In genomic region chr1:226663327-226663704, GRCh38 we compare ENCODE assay signal across 9 cellular contexts.
DNase-seq lines count a peak whose midpoint lies in the region; ATAC-seq, FAIRE-seq and TF ChIP-seq lines count a peak whose summit lies in the region.
"Had no signal": no experiment of that assay in that cellular context is flagged by ENCODE, and none has a peak within 500 bp of the region (broad histone marks: within the 10 kb centered on the region; RNA-seq: fewer than 3 reads in every experiment).

No MANE protein-coding gene starts in this region.

- no peak for TF ChIP-seq CTCF in keratinocyte (optimal IDR thresholded peaks at IDR 0.05 in 1 of 3, IDR thresholded peaks at IDR 0.05 in 1 of 3, conservative IDR thresholded peaks at IDR 0.05 in 1 of 3; ENCODE audit: extremely low read depth in 1 of 3, insufficient read depth in 2 of 3, low read length in 3 of 3)
- no peak for TF ChIP-seq CTCF in dorsolateral prefrontal cortex (IDR thresholded peaks at IDR 0.05 in 54 of 56, conservative IDR thresholded peaks at IDR 0.05 in 2 of 56; ENCODE audit: low read depth in 1 of 56, partially characterized antibody in 56 of 56)
- no peak for TF ChIP-seq CTCF in GM10248 (IDR thresholded peaks at IDR 0.05; ENCODE audit: control extremely low read depth, extremely low read depth, low read depth, missing control alignments)

- H3K4me1 ChIP-seq in keratinocyte (ENCODE audit: control insufficient read depth, extremely low read depth, insufficient read depth, low read length): peaks cover 35% of the 10 kb centered on the region

- no peak for FAIRE-seq in keratinocyte (lab: Jason Lieb, UNC)
- FAIRE-seq: A204.1 had no signal

- no peak for ATAC-seq in activated CD8-positive, alpha-beta T cell treated with anti-CD3 and anti-CD28 coated beads, Interleukin-2, amount 10 ng/mL, durations not matched to agents 7 days and 5 days
- no peak for ATAC-seq in stimulated activated naive B cell treated with anti-CD40 and anti-IgM and Interleukin-4, amounts not matched to agents 10 μg/mL and 1 μg/mL and 100 μg/mL, for 72 hours (replicated peaks)
- no peak for ATAC-seq in HG02870 (IDR thresholded peaks at IDR 0.05; ENCODE audit: unreplicated experiment)

- H3K9me3 ChIP-seq in keratinocyte (ENCODE audit: control insufficient read depth, low read depth, low read length): no peaks in the 10 kb centered on the region

- H2AFZ ChIP-seq in keratinocyte (ENCODE audit: control insufficient read depth, low read length): no peak overlapping the region

- no peaks in the 10 kb centered on the region for H4K20me1 ChIP-seq in keratinocyte (ENCODE audit: control insufficient read depth, extremely low read depth, insufficient read depth, low read length)

- peaks cover 83% of the 10 kb centered on the region for H3K4me1 Mint-ChIP-seq in T-helper 2 cell treated with Interferon-gamma antibody and Interleukin-4, amounts not matched to agents 5 μg/mL and 100 μg/mL, for 36 hours (ENCODE audit: low read depth)
- peaks cover 94% of the 10 kb centered on the region for H3K4me1 Mint-ChIP-seq in activated CD8-positive, alpha-beta T cell treated with anti-CD3 and anti-CD28 coated beads, Interleukin-2, amount 10 ng/mL, durations not matched to agents 7 days and 5 days (ENCODE audit: low read depth)
- H3K4me1 Mint-ChIP-seq in stimulated activated naive B cell treated with anti-CD40 and anti-IgM and Interleukin-4, amounts not matched to agents 10 μg/mL and 1 μg/mL and 100 μg/mL, for 72 hours: peaks cover 0 to 76% of the 10 kb centered on the region in 2 donors

- H3K27me3 ChIP-seq in keratinocyte (ENCODE audit: control insufficient read depth, extremely low read depth, insufficient read depth, low read length): no peaks in the 10 kb centered on the region
- H3K27me3 ChIP-seq in dorsolateral prefrontal cortex: no peaks in the 10 kb centered on the region

- no peaks in the 10 kb centered on the region for H3K36me3 ChIP-seq in keratinocyte (ENCODE audit: control insufficient read depth in 2 of 2, extremely low read depth in 1 of 2, insufficient read depth in 2 of 2, low read length in 2 of 2)

- H3K4me3 ChIP-seq in keratinocyte (ENCODE audit: control insufficient read depth in 2 of 3, extremely low read depth in 1 of 3, insufficient read depth in 2 of 3, low read depth in 1 of 3, low read length in 3 of 3): peak overlapping the region in 2 of 3 experiments; percentile 11 to 39
- peak overlapping the region in 7 of 59 donors; percentile 8 to 22 (median 19) for H3K4me3 ChIP-seq in dorsolateral prefrontal cortex

- peak overlapping the region; percentile 82 for H3K27ac ChIP-seq in keratinocyte (ENCODE audit: control insufficient read depth, insufficient read depth, low read length)
- peak overlapping the region in 16 of 59 donors; percentile 32 to 95 (median 86) for H3K27ac ChIP-seq in dorsolateral prefrontal cortex

- H3K79me2 ChIP-seq in keratinocyte (ENCODE audit: control insufficient read depth, insufficient read depth, low read length): no peaks in the 10 kb centered on the region

- CTCF ChIA-PET in activated CD8-positive, alpha-beta T cell treated with anti-CD3 and anti-CD28 coated beads, Interleukin-2, amount 10 ng/mL, durations not matched to agents 7 days and 5 days (lab: Charles Lee): interaction anchor here (1.0 to 3.0 kb wide), 9 partner anchors 11 to 49 kb away, joined by 3 to 19 read pairs (median 7); no protein-coding TSS in a partner anchor
- CTCF ChIA-PET in GM10248 (lab: Yijun Ruan, JAX): interaction anchor here (0.6 to 5.1 kb wide), 10 partner anchors 9 to 165 kb away, joined by 3 to 25 read pairs (median 4); no protein-coding TSS in a partner anchor

- peaks cover 12% of the 10 kb centered on the region for H3K36me3 Mint-ChIP-seq in T-helper 2 cell treated with Interferon-gamma antibody and Interleukin-4, amounts not matched to agents 5 μg/mL and 100 μg/mL, for 36 hours (ENCODE audit: low read depth)
- H3K36me3 Mint-ChIP-seq in activated CD8-positive, alpha-beta T cell treated with anti-CD3 and anti-CD28 coated beads, Interleukin-2, amount 10 ng/mL, durations not matched to agents 7 days and 5 days (ENCODE audit: low read depth): peaks cover 34% of the 10 kb centered on the region
- peaks cover 44 to 57% of the 10 kb centered on the region in 2 donors for H3K36me3 Mint-ChIP-seq in stimulated activated naive B cell treated with anti-CD40 and anti-IgM and Interleukin-4, amounts not matched to agents 10 μg/mL and 1 μg/mL and 100 μg/mL, for 72 hours

- POLR2A ChIA-PET in activated CD8-positive, alpha-beta T cell treated with anti-CD3 and anti-CD28 coated beads, Interleukin-2, amount 10 ng/mL, durations not matched to agents 7 days and 5 days (lab: Charles Lee): interaction anchor here (1.4 to 3.6 kb wide), 3 partner anchors 9 to 71 kb away, joined by 4 to 17 read pairs (median 7); no protein-coding TSS in a partner anchor
- POLR2A ChIA-PET in GM10248 (lab: Yijun Ruan, JAX): interaction anchor here (1.3 kb wide), 1 partner anchor 41 kb away, joined by 6 read pairs; no protein-coding TSS in a partner anchor

- DNase-seq in T-helper 2 cell treated with Interferon-gamma antibody and Interleukin-4, amounts not matched to agents 5 μg/mL and 100 μg/mL, for 36 hours (ENCODE audit: low spot score): no peak
- DNase-seq in T-helper 2 cell (no peak), keratinocyte (ENCODE audit: low read depth, low spot score) (no peak), dorsolateral prefrontal cortex (no peak), GM10248 (ENCODE audit: extremely low spot score) (no peak)
- DNase-seq in activated CD8-positive, alpha-beta T cell treated with anti-CD3 and anti-CD28 coated beads, Interleukin-2, amount 10 ng/mL, durations not matched to agents 7 days and 5 days: no peak
- DNase-seq in stimulated activated naive B cell treated with anti-CD40 and anti-IgM and Interleukin-4, amounts not matched to agents 10 μg/mL and 1 μg/mL and 100 μg/mL, for 72 hours: no peak

- intact Hi-C loops in dorsolateral prefrontal cortex (cut with DNase I): no loop called here

- no peaks in the 10 kb centered on the region for H3K9me3 Mint-ChIP-seq in T-helper 2 cell treated with Interferon-gamma antibody and Interleukin-4, amounts not matched to agents 5 μg/mL and 100 μg/mL, for 36 hours
- H3K9me3 Mint-ChIP-seq in activated CD8-positive, alpha-beta T cell treated with anti-CD3 and anti-CD28 coated beads, Interleukin-2, amount 10 ng/mL, durations not matched to agents 7 days and 5 days (ENCODE audit: insufficient read depth): no peaks in the 10 kb centered on the region
- H3K9me3 Mint-ChIP-seq in stimulated activated naive B cell treated with anti-CD40 and anti-IgM and Interleukin-4, amounts not matched to agents 10 μg/mL and 1 μg/mL and 100 μg/mL, for 72 hours: no peaks in the 10 kb centered on the region

- peak overlapping the region; percentile 93 for H3K27ac Mint-ChIP-seq in T-helper 2 cell treated with Interferon-gamma antibody and Interleukin-4, amounts not matched to agents 5 μg/mL and 100 μg/mL, for 36 hours
- H3K27ac Mint-ChIP-seq in activated CD8-positive, alpha-beta T cell treated with anti-CD3 and anti-CD28 coated beads, Interleukin-2, amount 10 ng/mL, durations not matched to agents 7 days and 5 days: peak overlapping the region; percentile 92
- peak overlapping the region; percentile 95 for H3K27ac Mint-ChIP-seq in stimulated activated naive B cell treated with anti-CD40 and anti-IgM and Interleukin-4, amounts not matched to agents 10 μg/mL and 1 μg/mL and 100 μg/mL, for 72 hours

- H3K9me1 ChIP-seq in keratinocyte (ENCODE audit: control insufficient read depth, extremely low read depth, insufficient read depth, low read length): no peaks in the 10 kb centered on the region

- H3K4me2 ChIP-seq in keratinocyte (ENCODE audit: control insufficient read depth, extremely low read depth, insufficient read depth, low read depth, low read length): peak overlapping the region; percentile 78

- no peaks in the 10 kb centered on the region for H3K27me3 Mint-ChIP-seq in T-helper 2 cell treated with Interferon-gamma antibody and Interleukin-4, amounts not matched to agents 5 μg/mL and 100 μg/mL, for 36 hours (ENCODE audit: low read depth)
- H3K27me3 Mint-ChIP-seq in activated CD8-positive, alpha-beta T cell treated with anti-CD3 and anti-CD28 coated beads, Interleukin-2, amount 10 ng/mL, durations not matched to agents 7 days and 5 days (ENCODE audit: low read depth): no peaks in the 10 kb centered on the region
- H3K27me3 Mint-ChIP-seq in stimulated activated naive B cell treated with anti-CD40 and anti-IgM and Interleukin-4, amounts not matched to agents 10 μg/mL and 1 μg/mL and 100 μg/mL, for 72 hours: no peaks in the 10 kb centered on the region

- dilution Hi-C loops in keratinocyte (cut with MboI; ENCODE audit: extremely low pct_ligation_motif_present, low sequenced_read_pairs): no loop called here

- H3K4me3 Mint-ChIP-seq in T-helper 2 cell treated with Interferon-gamma antibody and Interleukin-4, amounts not matched to agents 5 μg/mL and 100 μg/mL, for 36 hours: peak overlapping the region; percentile 67
- peak overlapping the region; percentile 54 for H3K4me3 Mint-ChIP-seq in activated CD8-positive, alpha-beta T cell treated with anti-CD3 and anti-CD28 coated beads, Interleukin-2, amount 10 ng/mL, durations not matched to agents 7 days and 5 days
- H3K4me3 Mint-ChIP-seq in stimulated activated naive B cell treated with anti-CD40 and anti-IgM and Interleukin-4, amounts not matched to agents 10 μg/mL and 1 μg/mL and 100 μg/mL, for 72 hours: peak overlapping the region in 1 of 2 donors; percentile 69

- H3K9ac ChIP-seq in keratinocyte (ENCODE audit: control insufficient read depth, extremely low read depth, insufficient read depth, low read length): peak overlapping the region; percentile 70
